In the genomic region with DNA sequence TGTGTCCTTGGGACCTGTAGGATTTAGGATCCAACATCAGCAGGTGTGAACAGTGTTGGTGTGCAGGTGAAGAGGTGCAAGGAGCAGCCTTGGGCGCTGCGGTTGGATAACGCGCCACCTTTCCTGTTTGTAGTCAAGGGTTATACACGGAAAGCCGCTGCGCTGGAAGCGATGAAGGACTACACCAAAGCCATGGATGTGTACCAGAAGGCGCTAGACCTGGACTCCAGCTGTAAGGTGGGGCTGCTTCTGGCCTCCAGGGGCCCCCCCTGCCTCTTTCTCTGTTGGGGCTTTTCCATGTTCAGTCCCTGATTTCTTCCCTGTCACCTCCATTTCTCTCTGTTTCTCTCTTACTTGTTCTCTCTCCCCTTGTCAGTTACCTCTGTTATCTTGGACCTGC, we compare ENCODE assay signal across 24 cellular contexts.
"Had no signal": no experiment of that assay in that cellular context is flagged by ENCODE, and none has a peak within 500 bp of the region (broad histone marks: within the 10 kb centered on the region; RNA-seq: fewer than 3 reads in every experiment).

No MANE protein-coding gene starts in this region.

- ATAC-seq: heart right ventricle, left lobe of liver, natural killer cell, pancreas, psoas muscle had no signal

- H3K27me3 Mint-ChIP-seq: activated naive CD8-positive, alpha-beta T cell treated with anti-CD3 and anti-CD28 coated beads, Interleukin-2, amount 10 ng/mL, durations not matched to agents 7 days and 5 days; stimulated activated naive CD8-positive, alpha-beta T cell treated with anti-CD3 and anti-CD28 coated beads, Interleukin-15, Interleukin-2, amounts not matched to agents 100 ng/mL and 50 ng/mL, for 24 hours had no signal

- DNase-seq: activated CD4-positive, alpha-beta T cell treated with anti-CD3 and anti-CD28 coated beads for 1 hour; activated CD4-positive, alpha-beta T cell treated with anti-CD3 and anti-CD28 coated beads, Interleukin-2, amount 50 U/mL, for 1 hour; activated CD8-positive, alpha-beta memory T cell treated with anti-CD3 and anti-CD28 coated beads for 24 hours; activated CD8-positive, alpha-beta memory T cell treated with anti-CD3 and anti-CD28 coated beads, Interleukin-2, amount 50 U/mL, for 4 hours; activated naive CD4-positive, alpha-beta T cell treated with Interleukin-2 at 50 U/mL for 16 hours; activated naive CD8-positive, alpha-beta T cell treated with anti-CD3 and anti-CD28 coated beads, Interleukin-2, amount 10 ng/mL, durations not matched to agents 7 days and 5 days; activated T-cell treated with anti-CD3 and anti-CD28 coated beads, Interleukin-2, amount 50 U/mL, for 48 hours; cerebellar nuclear complex; cortex of kidney; erythroblast; foreskin fibroblast; heart right ventricle; natural killer cell; pancreas; psoas muscle; stimulated activated CD4-positive, alpha-beta T cell treated with anti-CD3 and anti-CD28 coated beads, Interleukin-12 subunit alpha, Interleukin-12 subunit beta, amount 100 ng/mL, for 4 hours; stimulated activated CD4-positive, alpha-beta T cell treated with anti-CD3 and anti-CD28 coated beads, Interleukin-4, amount 100 ng/mL, for 4 hours; tibial artery; WERI-Rb-1 had no signal

- H3K27ac ChIP-seq: heart right ventricle, pancreas, psoas muscle, right atrium auricular region, tibial artery, WERI-Rb-1 had no signal

- H3K27me3 ChIP-seq: heart right ventricle, pancreas, right atrium auricular region, tibial artery had no signal

- H3K9me3 ChIP-seq: heart right ventricle, pancreas, psoas muscle, right atrium auricular region, tibial artery had no signal

- H3K27ac Mint-ChIP-seq: natural killer cell; stimulated activated naive CD8-positive, alpha-beta T cell treated with anti-CD3 and anti-CD28 coated beads, Interleukin-15, Interleukin-2, amounts not matched to agents 100 ng/mL and 50 ng/mL, for 24 hours; T-helper 2 cell treated with Interferon-gamma antibody and Interleukin-4, amounts not matched to agents 5 μg/mL and 100 μg/mL, for 36 hours had no signal

- H3K4me3 Mint-ChIP-seq: activated naive CD8-positive, alpha-beta T cell treated with anti-CD3 and anti-CD28 coated beads, Interleukin-2, amount 10 ng/mL, durations not matched to agents 7 days and 5 days; stimulated activated naive CD8-positive, alpha-beta T cell treated with anti-CD3 and anti-CD28 coated beads, Interleukin-15, Interleukin-2, amounts not matched to agents 100 ng/mL and 50 ng/mL, for 24 hours; T-helper 2 cell treated with Interferon-gamma antibody and Interleukin-4, amounts not matched to agents 5 μg/mL and 100 μg/mL, for 36 hours had no signal

- H3K9me3 Mint-ChIP-seq: activated naive CD8-positive, alpha-beta T cell treated with anti-CD3 and anti-CD28 coated beads, Interleukin-2, amount 10 ng/mL, durations not matched to agents 7 days and 5 days; natural killer cell; stimulated activated naive CD8-positive, alpha-beta T cell treated with anti-CD3 and anti-CD28 coated beads, Interleukin-15, Interleukin-2, amounts not matched to agents 100 ng/mL and 50 ng/mL, for 24 hours; T-helper 2 cell treated with Interferon-gamma antibody and Interleukin-4, amounts not matched to agents 5 μg/mL and 100 μg/mL, for 36 hours had no signal

- H3K4me3 ChIP-seq: heart right ventricle, lung, pancreas, psoas muscle, right atrium auricular region, tibial artery had no signal
